ENCODE assay signal across 9 cellular contexts in genomic region chr17:42247734-42248133, GRCh38. TPM values are rescaled to one million over a fixed set of nuclear protein-coding genes. Genes with fewer than 3 reads are reported as not detected.
DNase-seq lines count a peak whose midpoint lies in the region; ATAC-seq and TF ChIP-seq lines count a peak whose summit lies in the region.
"Had no signal": no experiment of that assay in that cellular context is flagged by ENCODE, and none has a peak within 500 bp of the region (broad histone marks: within the 10 kb centered on the region; RNA-seq: fewer than 3 reads in every experiment).

No MANE protein-coding gene starts in this region.

- H3K9me3 ChIP-seq in left ventricle myocardium inferior (replicated peaks) (no peaks in the 10 kb centered on the region), liver (ENCODE audit: control insufficient read depth in 4 of 4, low read length in 3 of 4) (no peaks in the 10 kb centered on the region), upper lobe of right lung (no peaks in the 10 kb centered on the region)

- H3K9me3 Mint-ChIP-seq in activated naive CD8-positive, alpha-beta T cell (ENCODE audit: low read depth), result no peaks in the 10 kb centered on the region
- H3K9me3 Mint-ChIP-seq: brain had no signal

- H3K36me3 ChIP-seq in left ventricle myocardium inferior (no peaks in the 10 kb centered on the region), liver (ENCODE audit: control insufficient read depth in 4 of 4, insufficient read depth in 3 of 4, low read depth in 1 of 4, low read length in 3 of 4) (no peaks in the 10 kb centered on the region), upper lobe of right lung (no peaks in the 10 kb centered on the region)

- peaks cover 2% of the 10 kb centered on the region for H3K36me3 Mint-ChIP-seq in activated naive CD8-positive, alpha-beta T cell

- H3K27ac Mint-ChIP-seq in activated naive CD8-positive, alpha-beta T cell, result peak overlapping the region; percentile 98

- H3K27ac ChIP-seq in left ventricle myocardium inferior (replicated peaks) (peak overlapping the region; percentile 88), liver (ENCODE audit: low read depth in 1 of 2, low read length in 2 of 2) (peak overlapping the region; percentile 87 to 95), upper lobe of right lung (peak overlapping the region; percentile 95)

- H3K4me3 Mint-ChIP-seq in activated naive CD8-positive, alpha-beta T cell, result peak overlapping the region; percentile 59

- no peaks in the 10 kb centered on the region for H3K27me3 ChIP-seq in left ventricle myocardium inferior (ENCODE audit: low read depth)
- no peaks in the 10 kb centered on the region for H3K27me3 ChIP-seq in liver (ENCODE audit: control insufficient read depth in 4 of 4, insufficient read depth in 4 of 4, low read length in 3 of 4)
- H3K27me3 ChIP-seq in upper lobe of right lung, result no peaks in the 10 kb centered on the region

- H3K4me1 ChIP-seq in left ventricle myocardium inferior, result peaks cover 43% of the 10 kb centered on the region
- peaks cover 10 to 34% (median 14%) of the 10 kb centered on the region in 4 donors for H3K4me1 ChIP-seq in liver (ENCODE audit: control insufficient read depth in 4 of 4, insufficient read depth in 4 of 4, low read length in 3 of 4)
- peaks cover 35% of the 10 kb centered on the region for H3K4me1 ChIP-seq in upper lobe of right lung

- intact Hi-C loops in left ventricle myocardium inferior (cut with micrococcal nuclease), result no loop called here
- intact Hi-C loops in Right ventricle myocardium superior (cut with DNase I), result no loop called here
- intact Hi-C loops in upper lobe of right lung (cut with DNase I), result no loop called here

- ATAC-seq in Right ventricle myocardium superior (ENCODE audit: poor library complexity) (no peak), upper lobe of right lung (no peak), HG02678 (IDR thresholded peaks at IDR 0.05; ENCODE audit: unreplicated experiment) (no peak)

- 95% methylated on average over 5 of the region's 5 CpGs for WGBS in liver

- H3K9ac ChIP-seq in liver (ENCODE audit: low read depth in 1 of 2, low read length in 2 of 2), result peak overlapping the region in 1 of 2 donors; percentile 54

- peaks cover 68% of the 10 kb centered on the region for H3K4me1 Mint-ChIP-seq in activated naive CD8-positive, alpha-beta T cell (ENCODE audit: low read depth)

- no peaks in the 10 kb centered on the region for H3K27me3 Mint-ChIP-seq in activated naive CD8-positive, alpha-beta T cell
- H3K27me3 Mint-ChIP-seq: brain had no signal

- TF ChIP-seq CTCF in left ventricle myocardium inferior (IDR thresholded peaks at IDR 0.05; ENCODE audit: borderline replicate concordance) (no peak), liver (IDR thresholded peaks at IDR 0.05; ENCODE audit: low read depth, low read length, missing input control) (no peak), upper lobe of right lung (IDR thresholded peaks at IDR 0.05) (no peak)

- no peak for DNase-seq in left ventricle myocardium inferior
- DNase-seq in Right ventricle myocardium superior, result no peak
- DNase-seq in upper lobe of right lung, result no peak
- DNase-seq in GM19240 (ENCODE audit: insufficient read length, low spot score), result no peak
- DNase-seq in NCI-H1930 (lab: John Stamatoyannopoulos, UW), result no peak

- TF ChIP-seq RAD21 in liver (IDR thresholded peaks at IDR 0.05), result no peak

- no peak overlapping the region for H3K4me3 ChIP-seq in left ventricle myocardium inferior
- H3K4me3 ChIP-seq in liver (ENCODE audit: low read depth in 1 of 3, low read length in 3 of 3), result no peak overlapping the region
- no peak overlapping the region for H3K4me3 ChIP-seq in upper lobe of right lung

TF ChIP-seq in liver, 16 proteins besides CTCF, POLR2A, EP300 and RAD21:
- TF ChIP-seq MAX (IDR thresholded peaks at IDR 0.05) (no peak), FOXA1 (IDR thresholded peaks at IDR 0.05) (no peak), HNF4A (conservative IDR thresholded peaks at IDR 0.05) (no peak), TAF1 (conservative IDR thresholded peaks at IDR 0.05) (no peak), YY1 (IDR thresholded peaks at IDR 0.05) (no peak), FOXA2 (IDR thresholded peaks at IDR 0.05) (no peak), JUND (IDR thresholded peaks at IDR 0.05) (no peak), EGR1 (IDR thresholded peaks at IDR 0.05; ENCODE audit: low read depth in 2 of 2) (no peak), GABPA (IDR thresholded peaks at IDR 0.05 in 1 of 2, conservative IDR thresholded peaks at IDR 0.05 in 1 of 2) (no peak), NR2F2 (IDR thresholded peaks at IDR 0.05) (no peak), HNF4G (IDR thresholded peaks at IDR 0.05) (no peak), SP1 (IDR thresholded peaks at IDR 0.05) (no peak)
- TF ChIP-seq, protein P1, sequence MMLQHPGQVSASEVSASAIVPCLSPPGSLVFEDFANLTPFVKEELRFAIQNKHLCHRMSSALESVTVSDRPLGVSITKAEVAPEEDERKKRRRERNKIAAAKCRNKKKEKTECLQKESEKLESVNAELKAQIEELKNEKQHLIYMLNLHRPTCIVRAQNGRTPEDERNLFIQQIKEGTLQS (IDR thresholded peaks at IDR 0.05), result no peak
- TF ChIP-seq, protein P2, sequence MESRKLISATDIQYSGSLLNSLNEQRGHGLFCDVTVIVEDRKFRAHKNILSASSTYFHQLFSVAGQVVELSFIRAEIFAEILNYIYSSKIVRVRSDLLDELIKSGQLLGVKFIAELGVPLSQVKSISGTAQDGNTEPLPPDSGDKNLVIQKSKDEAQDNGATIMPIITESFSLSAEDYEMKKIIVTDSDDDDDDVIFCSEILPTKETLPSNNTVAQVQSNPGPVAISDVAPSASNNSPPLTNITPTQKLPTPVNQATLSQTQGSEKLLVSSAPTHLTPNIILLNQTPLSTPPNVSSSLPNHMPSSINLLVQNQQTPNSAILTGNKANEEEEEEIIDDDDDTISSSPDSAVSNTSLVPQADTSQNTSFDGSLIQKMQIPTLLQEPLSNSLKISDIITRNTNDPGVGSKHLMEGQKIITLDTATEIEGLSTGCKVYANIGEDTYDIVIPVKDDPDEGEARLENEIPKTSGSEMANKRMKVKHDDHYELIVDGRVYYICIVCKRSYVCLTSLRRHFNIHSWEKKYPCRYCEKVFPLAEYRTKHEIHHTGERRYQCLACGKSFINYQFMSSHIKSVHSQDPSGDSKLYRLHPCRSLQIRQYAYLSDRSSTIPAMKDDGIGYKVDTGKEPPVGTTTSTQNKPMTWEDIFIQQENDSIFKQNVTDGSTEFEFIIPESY (IDR thresholded peaks at IDR 0.05), result no peak
- TF ChIP-seq, protein P3, sequence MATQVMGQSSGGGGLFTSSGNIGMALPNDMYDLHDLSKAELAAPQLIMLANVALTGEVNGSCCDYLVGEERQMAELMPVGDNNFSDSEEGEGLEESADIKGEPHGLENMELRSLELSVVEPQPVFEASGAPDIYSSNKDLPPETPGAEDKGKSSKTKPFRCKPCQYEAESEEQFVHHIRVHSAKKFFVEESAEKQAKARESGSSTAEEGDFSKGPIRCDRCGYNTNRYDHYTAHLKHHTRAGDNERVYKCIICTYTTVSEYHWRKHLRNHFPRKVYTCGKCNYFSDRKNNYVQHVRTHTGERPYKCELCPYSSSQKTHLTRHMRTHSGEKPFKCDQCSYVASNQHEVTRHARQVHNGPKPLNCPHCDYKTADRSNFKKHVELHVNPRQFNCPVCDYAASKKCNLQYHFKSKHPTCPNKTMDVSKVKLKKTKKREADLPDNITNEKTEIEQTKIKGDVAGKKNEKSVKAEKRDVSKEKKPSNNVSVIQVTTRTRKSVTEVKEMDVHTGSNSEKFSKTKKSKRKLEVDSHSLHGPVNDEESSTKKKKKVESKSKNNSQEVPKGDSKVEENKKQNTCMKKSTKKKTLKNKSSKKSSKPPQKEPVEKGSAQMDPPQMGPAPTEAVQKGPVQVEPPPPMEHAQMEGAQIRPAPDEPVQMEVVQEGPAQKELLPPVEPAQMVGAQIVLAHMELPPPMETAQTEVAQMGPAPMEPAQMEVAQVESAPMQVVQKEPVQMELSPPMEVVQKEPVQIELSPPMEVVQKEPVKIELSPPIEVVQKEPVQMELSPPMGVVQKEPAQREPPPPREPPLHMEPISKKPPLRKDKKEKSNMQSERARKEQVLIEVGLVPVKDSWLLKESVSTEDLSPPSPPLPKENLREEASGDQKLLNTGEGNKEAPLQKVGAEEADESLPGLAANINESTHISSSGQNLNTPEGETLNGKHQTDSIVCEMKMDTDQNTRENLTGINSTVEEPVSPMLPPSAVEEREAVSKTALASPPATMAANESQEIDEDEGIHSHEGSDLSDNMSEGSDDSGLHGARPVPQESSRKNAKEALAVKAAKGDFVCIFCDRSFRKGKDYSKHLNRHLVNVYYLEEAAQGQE (IDR thresholded peaks at IDR 0.05), result no peak

RNA-seq across cellular contexts. Expression of gene STAT5B, which starts 28.5 kb away (rescaled TPM):
- total RNA-seq in left ventricle myocardium inferior, result 30.7 TPM
- 30.0 TPM for total RNA-seq in Right ventricle myocardium superior
- total RNA-seq in liver, result 10 to 100 TPM; 31.0 to 33.9 TPM
- polyA plus RNA-seq in liver, result 10 to 100 TPM in 1 of 2 donors, 1 to 10 TPM in 1; 6.7 to 12.1 TPM
- total RNA-seq in upper lobe of right lung, result 71.0 TPM

RNA-seq across cellular contexts. Expression of gene STAT5A, which starts 40.6 kb away (rescaled TPM):
- 16.7 TPM for total RNA-seq in left ventricle myocardium inferior
- 14.9 TPM for total RNA-seq in Right ventricle myocardium superior
- total RNA-seq in liver, result 10 to 100 TPM; 13.7 to 37.7 TPM
- 1 to 10 TPM; 1.7 to 4.0 TPM for polyA plus RNA-seq in liver
- 42.0 TPM for total RNA-seq in upper lobe of right lung

RNA-seq across cellular contexts. Expression of gene GHDC, which starts 53.4 kb away (rescaled TPM):
- total RNA-seq in left ventricle myocardium inferior, result 8.4 TPM
- 8.1 TPM for total RNA-seq in Right ventricle myocardium superior
- 10 to 100 TPM; 10.0 to 17.6 TPM for total RNA-seq in liver
- polyA plus RNA-seq in liver, result 10 to 100 TPM; 10.5 to 14.2 TPM
- 30.9 TPM for total RNA-seq in upper lobe of right lung
